Comparison of ENCODE assay signal across 12 cellular contexts in the genomic region with DNA sequence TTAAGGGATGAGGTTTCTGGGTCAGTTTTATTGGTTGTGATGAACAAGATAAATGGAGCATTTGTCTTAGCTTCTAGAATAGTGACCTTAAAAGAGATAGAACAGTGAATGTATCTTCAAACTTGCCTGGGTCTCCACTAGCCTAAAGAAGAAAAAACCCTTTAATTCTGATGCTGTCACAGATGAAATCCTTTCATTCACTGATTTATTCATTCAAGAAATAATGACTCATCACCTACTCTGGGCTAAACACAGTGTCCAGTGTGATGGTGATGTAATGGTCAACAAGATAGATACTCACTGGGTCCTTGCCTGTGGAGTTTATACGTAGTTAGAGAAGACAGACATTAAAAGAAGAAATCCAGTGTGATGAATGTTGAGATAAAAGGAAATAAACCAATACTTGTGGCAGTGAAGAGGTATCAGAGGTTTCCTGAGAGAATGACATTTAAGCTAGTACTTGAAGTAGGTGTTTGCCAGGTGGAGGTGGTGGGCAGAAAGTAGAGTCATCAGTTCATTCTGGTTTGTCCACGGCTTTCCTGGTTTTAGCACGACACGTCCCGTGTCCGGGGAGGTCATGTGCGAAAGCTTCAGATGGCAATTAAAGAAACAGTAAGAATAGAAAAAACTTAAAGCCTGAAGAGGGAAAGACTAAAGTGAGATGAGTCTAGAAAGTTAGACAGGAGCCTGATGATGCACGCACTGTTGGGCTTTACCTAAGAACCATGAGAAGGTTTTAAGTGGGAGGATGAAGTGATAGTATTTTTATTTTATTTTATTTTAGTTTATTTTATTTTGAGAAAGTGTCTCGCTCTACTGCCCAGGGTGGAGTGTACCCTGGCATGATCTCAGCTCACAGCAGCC. TPM values are rescaled to one million over a fixed set of nuclear protein-coding genes. Genes with fewer than 3 reads are reported as not detected.
DNase-seq lines count a peak whose midpoint lies in the region; ATAC-seq, FAIRE-seq and TF ChIP-seq lines count a peak whose summit lies in the region.
"Had no signal": no experiment of that assay in that cellular context is flagged by ENCODE, and none has a peak within 500 bp of the region (broad histone marks: within the 10 kb centered on the region; RNA-seq: fewer than 3 reads in every experiment).

No MANE protein-coding gene starts in this region.

- H2AFZ ChIP-seq in HCT116 (ENCODE audit: low read depth, low read length, poor library complexity, severe bottlenecking), result no peak overlapping the region
- H2AFZ ChIP-seq in astrocyte (ENCODE audit: low read depth, low read length), result no peak overlapping the region
- H2AFZ ChIP-seq in GM23338, result no peak overlapping the region

- H3K27me3 ChIP-seq in AG04450 (ENCODE audit: control insufficient read depth, insufficient read depth, low read length), result no peaks in the 10 kb centered on the region
- H3K27me3 ChIP-seq in HCT116 (ENCODE audit: insufficient read depth, low read length), result no peaks in the 10 kb centered on the region
- no peaks in the 10 kb centered on the region for H3K27me3 ChIP-seq in astrocyte (ENCODE audit: insufficient read depth, low read length)
- H3K27me3 ChIP-seq in layer of hippocampus (ENCODE audit: control insufficient read depth, insufficient read depth, low read length), result no peaks in the 10 kb centered on the region
- H3K27me3 ChIP-seq in aorta (ENCODE audit: control insufficient read depth in 1 of 2, insufficient read depth in 2 of 2, low read length in 1 of 2), result no peaks in the 10 kb centered on the region
- no peaks in the 10 kb centered on the region for H3K27me3 ChIP-seq in GM23338 (ENCODE audit: insufficient read depth)
- H3K27me3 ChIP-seq in ascending aorta, result no peaks in the 10 kb centered on the region
- H3K27me3 ChIP-seq: right lobe of liver had no signal

- POLR2A ChIA-PET in AG04450 (lab: Yijun Ruan, JAX), result no interaction called here
- POLR2A ChIA-PET in HCT116 (lab: Charles Lee), result no interaction called here

- no TSS peak for BruUV-seq in HCT116 (replicated peaks; lab: Mats Ljungman, UMichigan)

- intact Hi-C loops in HCT116 (cut with micrococcal nuclease), result no loop called here
- intact Hi-C loops in aorta (cut with DNase I), result loop anchor here in 1 of 2 donors (10.0 kb wide), 1 partner anchor 187 kb away; the partner anchor contains the start of gene NCBP2
- intact Hi-C loops in ascending aorta (cut with DNase I), result no loop called here

- DNase-seq in AG04450 (ENCODE audit: low read depth, low spot score) (peak; percentile 47), HCT116 (ENCODE audit: low read depth, low spot score) (no peak), astrocyte (ENCODE audit: low read depth) (peak; percentile 81), aorta (no peak), GM23338 (ENCODE audit: low spot score) (no peak), ascending aorta (ENCODE audit: low spot score in 2 of 2) (no peak)
- DNase-seq in activated effector memory CD4-positive, alpha-beta T cell treated with anti-CD3 and anti-CD28 coated beads, Interleukin-2, amount 50 U/mL, for 16 hours, result no peak
- DNase-seq: activated CD8-positive, alpha-beta memory T cell treated with anti-CD3 and anti-CD28 coated beads, Interleukin-2, amount 50 U/mL, for 48 hours; NK-92 treated with Interleukin-12 subunit alpha and Interleukin-12 subunit beta, amount 100 ng/mL, for 24 hours; right lobe of liver had no signal

- H3K9me3 ChIP-seq in AG04450 (ENCODE audit: control insufficient read depth, insufficient read depth, low read length), result peaks cover 17% of the 10 kb centered on the region
- H3K9me3 ChIP-seq in HCT116 (ENCODE audit: control insufficient read depth in 1 of 2, insufficient read depth in 1 of 2, low read depth in 1 of 2, low read length in 2 of 2), result peaks cover 9 to 13% of the 10 kb centered on the region in 2 experiments; a peak in 2 of 4 replicates
- H3K9me3 ChIP-seq in astrocyte (ENCODE audit: insufficient read depth, low read depth, low read length), result peaks cover 5% of the 10 kb centered on the region
- no peaks in the 10 kb centered on the region for H3K9me3 ChIP-seq in aorta (ENCODE audit: control insufficient read depth, low read length)
- H3K9me3 ChIP-seq in ascending aorta, result peaks cover 7 to 10% of the 10 kb centered on the region in 2 donors

- no peak for TF ChIP-seq POLR2A in HCT116 (IDR thresholded peaks at IDR 0.05; ENCODE audit: borderline replicate concordance, extremely low read depth, insufficient read depth, insufficient read length)

- H4K20me1 ChIP-seq in HCT116 (ENCODE audit: insufficient read depth), result peaks cover 3% of the 10 kb centered on the region; the same call in 1 of the 2 replicates
- H4K20me1 ChIP-seq in astrocyte (ENCODE audit: insufficient read depth, low read length), result peaks cover 67% of the 10 kb centered on the region
- H4K20me1 ChIP-seq in GM23338 (replicated peaks; ENCODE audit: insufficient read depth), result peaks cover 30% of the 10 kb centered on the region

- no peak for TF ChIP-seq CTCF in AG04450 (IDR thresholded peaks at IDR 0.05; ENCODE audit: low read depth, low read length)
- no peak for TF ChIP-seq CTCF in HCT116 (IDR thresholded peaks at IDR 0.05 in 2 of 3, conservative IDR thresholded peaks at IDR 0.05 in 1 of 3; ENCODE audit: borderline replicate concordance in 1 of 3, insufficient read depth in 1 of 3, low read depth in 2 of 3, low read length in 2 of 3)
- TF ChIP-seq CTCF in astrocyte (IDR thresholded peaks at IDR 0.05; ENCODE audit: insufficient read depth, low read depth, low read length), result no peak
- TF ChIP-seq CTCF in GM23338 (conservative IDR thresholded peaks at IDR 0.05; ENCODE audit: low read depth in 2 of 2), result no peak
- no peak for TF ChIP-seq CTCF in ascending aorta (IDR thresholded peaks at IDR 0.05)

- no peaks in the 10 kb centered on the region for H3K9me2 ChIP-seq in HCT116 (ENCODE audit: insufficient read depth)
- H3K9me2 ChIP-seq in GM23338 (ENCODE audit: insufficient read depth), result 0 out of 2 replicates have a peak, but pooled peaks cover 2% of the 10 kb centered on the region

- H3K27ac ChIP-seq in AG04450 (ENCODE audit: low read depth, low read length) (no peak overlapping the region), HCT116 (ENCODE audit: low read depth, low read length) (no peak overlapping the region), astrocyte (ENCODE audit: low read depth, low read length) (peak overlapping the region; percentile 58), layer of hippocampus (ENCODE audit: low read depth, low read length) (peak overlapping the region; percentile 25), aorta (ENCODE audit: low read depth in 1 of 2, low read length in 2 of 2) (no peak overlapping the region), GM23338 (ENCODE audit: low read depth) (no peak overlapping the region), ascending aorta (no peak overlapping the region)
- H3K27ac ChIP-seq: right lobe of liver had no signal

- peaks cover 0 to 3% of the 10 kb centered on the region in 2 experiments; a peak in 1 of 4 replicates for H3K4me1 ChIP-seq in HCT116 (ENCODE audit: control insufficient read depth in 1 of 2, insufficient read depth in 2 of 2, low read length in 2 of 2)
- no peaks in the 10 kb centered on the region for H3K4me1 ChIP-seq in astrocyte (ENCODE audit: insufficient read depth, low read length)
- H3K4me1 ChIP-seq in aorta (ENCODE audit: control insufficient read depth in 1 of 2, insufficient read depth in 2 of 2, low read length in 2 of 2), result peaks cover 0 to 3% of the 10 kb centered on the region in 2 donors
- 0 out of 2 replicates have a peak, but pooled peaks cover 4% of the 10 kb centered on the region for H3K4me1 ChIP-seq in GM23338 (ENCODE audit: insufficient read depth)
- no peaks in the 10 kb centered on the region for H3K4me1 ChIP-seq in ascending aorta
- H3K4me1 ChIP-seq: right lobe of liver had no signal

- no peaks in the 10 kb centered on the region for H3F3A ChIP-seq in GM23338 (replicated peaks; ENCODE audit: low read depth)

- no peak for ATAC-seq in HCT116
- ATAC-seq in aorta (ENCODE audit: low FRiP score), result no peak
- ATAC-seq in GM23338, result no peak

- H3K79me2 ChIP-seq in HCT116 (ENCODE audit: insufficient read depth, low read length) (peaks cover 75% of the 10 kb centered on the region), astrocyte (ENCODE audit: insufficient read depth, low read length) (peaks cover 82% of the 10 kb centered on the region), GM23338 (replicated peaks; ENCODE audit: insufficient read depth) (peaks cover 86% of the 10 kb centered on the region)

- H3K27me3 Mint-ChIP-seq in astrocyte (ENCODE audit: low read depth, unreplicated experiment) (no peaks in the 10 kb centered on the region), GM23338 (ENCODE audit: insufficient read depth, low read depth, poor library complexity) (peaks cover 6% of the 10 kb centered on the region)
- H3K27me3 Mint-ChIP-seq: IgD-negative memory B cell had no signal

- H3K4me3 Mint-ChIP-seq in astrocyte (ENCODE audit: unreplicated experiment) (no peak overlapping the region), GM23338 (no peak overlapping the region)

- WGBS in aorta, 2 donors, result 92 to 93% methylated on average over 9 of the region's 9 CpGs

- H3K4me2 ChIP-seq in HCT116 (ENCODE audit: low read length) (no peak overlapping the region), astrocyte (ENCODE audit: low read length) (no peak overlapping the region), GM23338 (no peak overlapping the region)

- RAD21 ChIA-PET in HCT116 (lab: Charles Lee; ENCODE audit: low non-redundant PET in 1 of 2, low total read pairs in 2 of 2, uncharacterized antibody in 2 of 2, unreplicated experiment in 2 of 2), result no interaction called here

- H3K9me3 Mint-ChIP-seq in astrocyte (ENCODE audit: unreplicated experiment) (peaks cover 14% of the 10 kb centered on the region), GM23338 (peaks cover 61% of the 10 kb centered on the region)

- H3K36me3 Mint-ChIP-seq in astrocyte (ENCODE audit: low read depth, unreplicated experiment) (peaks cover 18% of the 10 kb centered on the region), GM23338 (ENCODE audit: low read depth) (peaks cover 85% of the 10 kb centered on the region)

- CTCF ChIA-PET in AG04450 (lab: Charles Lee), result no interaction called here
- CTCF ChIA-PET in HCT116 (lab: Charles Lee), result no interaction called here

- peak; percentile 50 for FAIRE-seq in astrocyte (lab: Jason Lieb, UNC)

- TF ChIP-seq RAD21 in HCT116 (IDR thresholded peaks at IDR 0.05; ENCODE audit: low read depth), result no peak

- H3K27ac Mint-ChIP-seq in astrocyte (ENCODE audit: unreplicated experiment) (peak overlapping the region; percentile 90), GM23338 (no peak overlapping the region)
- H3K27ac Mint-ChIP-seq: IgD-negative memory B cell had no signal

- peaks cover 23% of the 10 kb centered on the region for H3K4me1 Mint-ChIP-seq in astrocyte (ENCODE audit: low read depth, unreplicated experiment)
- no peaks in the 10 kb centered on the region for H3K4me1 Mint-ChIP-seq in GM23338

- H3K4me3 ChIP-seq in AG04450 (ENCODE audit: low read depth, low read length), result no peak overlapping the region
- H3K4me3 ChIP-seq in HCT116 (replicated peaks in 1 of 2; ENCODE audit: low read depth in 1 of 2, low read length in 2 of 2), result no peak overlapping the region
- H3K4me3 ChIP-seq in astrocyte (ENCODE audit: insufficient read depth, low read depth, low read length), result no peak overlapping the region
- no peak overlapping the region for H3K4me3 ChIP-seq in aorta (ENCODE audit: low read length in 2 of 2)
- H3K4me3 ChIP-seq in GM23338, result no peak overlapping the region
- H3K4me3 ChIP-seq in ascending aorta, result no peak overlapping the region
- H3K4me3 ChIP-seq: right lobe of liver had no signal

- H3K9ac ChIP-seq in HCT116 (ENCODE audit: low read length) (no peak overlapping the region), astrocyte (ENCODE audit: low read length) (no peak overlapping the region)

- H3K36me3 ChIP-seq in HCT116 (ENCODE audit: control insufficient read depth in 1 of 2, insufficient read depth in 2 of 2, low read length in 2 of 2) (peaks cover 0 to 16% of the 10 kb centered on the region in 2 experiments; a peak in 1 of 4 replicates), astrocyte (ENCODE audit: insufficient read depth, low read length) (peaks cover 4% of the 10 kb centered on the region), aorta (ENCODE audit: control insufficient read depth in 1 of 2, insufficient read depth in 2 of 2, low read length in 1 of 2) (no peaks in the 10 kb centered on the region), GM23338 (ENCODE audit: insufficient read depth) (peaks cover 10% of the 10 kb centered on the region; the same call in 1 of the 2 replicates), ascending aorta (peaks cover 2 to 13% of the 10 kb centered on the region in 2 donors)

RNA-seq across cellular contexts. Expression of gene PAK2, which starts 18.5 kb away (rescaled TPM):
- polyA plus RNA-seq in AG04450 (2011; rRNA removed) (51.0 and 52.2 TPM in 2 replicates), aorta (10 to 100 TPM; 14.2 to 18.3 TPM), GM23338 (2016; fragmentation: Nextera tagmentation; extraction: Ambion mirVana) (24.3 and 25.5 TPM in 2 replicates)
- 99.2 and 99.8 TPM in 2 replicates for polyA minus RNA-seq in AG04450 (2011; rRNA and poly(A)+ RNA removed)
- total RNA-seq in HCT116 (2021; ENCODE audit: unreplicated experiment) (69.6 TPM), astrocyte (112 and 124 TPM in 2 replicates), aorta (10 to 100 TPM; 56.0 to 59.5 TPM), ascending aorta (24.4 TPM)
- polyA plus RNA-seq in HCT116 (2012), result 42.8 and 44.1 TPM in 2 replicates
- 49.4 and 56.0 TPM in 2 replicates for total RNA-seq in GM23338 (2014; rRNA removed; shearing (Covaris generic))

RNA-seq across cellular contexts. Expression of gene PIGX, which starts 45.9 kb away (rescaled TPM):
- polyA plus RNA-seq in AG04450 (2011; rRNA removed) (8.5 and 12.7 TPM in 2 replicates), aorta (10 to 100 TPM; 11.5 to 15.3 TPM), GM23338 (2016; fragmentation: Nextera tagmentation; extraction: Ambion mirVana) (13.0 and 13.4 TPM in 2 replicates)
- 3.7 and 5.1 TPM in 2 replicates for polyA minus RNA-seq in AG04450 (2011; rRNA and poly(A)+ RNA removed)
- total RNA-seq in HCT116 (2021; ENCODE audit: unreplicated experiment) (27.2 TPM), astrocyte (13.9 and 18.9 TPM in 2 replicates), aorta (10 to 100 TPM; 13.6 to 16.7 TPM), ascending aorta (47.7 TPM)
- polyA plus RNA-seq in HCT116 (2012), result 5.9 and 9.4 TPM in 2 replicates
- 14.5 and 24.4 TPM in 2 replicates for total RNA-seq in GM23338 (2014; rRNA removed; shearing (Covaris generic))

RNA-seq across cellular contexts. Expression of gene CEP19, which starts 46.1 kb away (rescaled TPM):
- 2.0 and 3.4 TPM in 2 replicates for polyA plus RNA-seq in AG04450 (2011; rRNA removed)
- 0.64 and 1.00 TPM in 2 replicates for polyA minus RNA-seq in AG04450 (2011; rRNA and poly(A)+ RNA removed)
- total RNA-seq in HCT116 (2021; ENCODE audit: unreplicated experiment), result 2.7 TPM
- polyA plus RNA-seq in HCT116 (2012), result 0.75 and 1.1 TPM in 2 replicates
- total RNA-seq in astrocyte, result 2.8 and 3.3 TPM in 2 replicates
- 1 to 10 TPM in 1 of 2 donors, under 1 TPM in 1; 0.84 to 1.4 TPM for total RNA-seq in aorta
- 1 to 10 TPM; 1.4 to 1.8 TPM for polyA plus RNA-seq in aorta
- 1.6 and 2.3 TPM in 2 replicates for total RNA-seq in GM23338 (2014; rRNA removed; shearing (Covaris generic))
- polyA plus RNA-seq in GM23338 (2016; fragmentation: Nextera tagmentation; extraction: Ambion mirVana), result 1.8 and 2.5 TPM in 2 replicates
- total RNA-seq in ascending aorta, result 2.6 TPM

Comparison
In these comparisons a context has a peak if more than half of its experiments do, and no peak if none do; other contexts are left out.
1. DNase-seq: peak in AG04450 (single experiment) and astrocyte (single experiment); none in HCT116 (single experiment), aorta (0 of 2), GM23338 (single experiment), ascending aorta (0 of 2) and activated effector memory CD4-positive, alpha-beta T cell treated with anti-CD3 and anti-CD28 coated beads, Interleukin-2, amount 50 U/mL, for 16 hours (single experiment).
2. H3K27ac ChIP-seq: peak in astrocyte (single experiment) and layer of hippocampus (single experiment); none in AG04450 (single experiment), HCT116 (single experiment), aorta (0 of 2), GM23338 (single experiment) and ascending aorta (0 of 2).